Comparison of ENCODE assay signal across 8 cellular contexts in genomic region chr3:13451301-13451673, GRCh38. TPM values are rescaled to one million over a fixed set of nuclear protein-coding genes. Genes with fewer than 3 reads are reported as not detected.
A peak's percentile ranks its signal among the peaks of the same experiment; 100 is the strongest.
DNase-seq lines count a peak whose midpoint lies in the region; ATAC-seq and TF ChIP-seq lines count a peak whose summit lies in the region.

No MANE protein-coding gene starts in this region.

- TF ChIP-seq POLR2A in lower leg skin (IDR thresholded peaks at IDR 0.05) = no peak

- no peaks in the 10 kb centered on the region for H3K9me3 ChIP-seq in Caco-2

- TF ChIP-seq CTCF in Caco-2 (IDR thresholded peaks at IDR 0.05; ENCODE audit: insufficient read depth in 1 of 2, low read depth in 1 of 2, low read length in 1 of 2, severe bottlenecking in 1 of 2, unreplicated experiment in 1 of 2) (no peak), HFF-Myc (IDR thresholded peaks at IDR 0.05; ENCODE audit: low read depth, low read length, missing control alignments) (no peak), RWPE1 (conservative IDR thresholded peaks at IDR 0.05; ENCODE audit: low read depth) (no peak), MCF 10A (IDR thresholded peaks at IDR 0.05; ENCODE audit: unreplicated experiment) (no peak), lower leg skin (IDR thresholded peaks at IDR 0.05) (no peak)

- DNase-seq in Caco-2 (peak in 1 of 2 experiments; percentile 40), HFF-Myc (ENCODE audit: extremely low read depth, low read depth) (no peak), RWPE1 (ENCODE audit: low spot score) (no peak), MCF 10A (ENCODE audit: unreplicated experiment) (no peak), lower leg skin (ENCODE audit: low spot score in 2 of 2) (no peak), dermis blood vessel endothelial cell (no peak), NCI-H1930 (lab: John Stamatoyannopoulos, UW) (no peak)
- DNase-seq in stimulated activated naive CD8-positive, alpha-beta T cell treated with anti-CD3 and anti-CD28 coated beads, Interleukin-15, amount 100 ng/mL, for 72 hours = peak in 1 of 2 donors; percentile 8

- no peaks in the 10 kb centered on the region for H3K36me3 ChIP-seq in Caco-2 (ENCODE audit: control insufficient read depth, insufficient read depth, low read length)

- H3K4me1 Mint-ChIP-seq in Caco-2 (ENCODE audit: low read depth, unreplicated experiment) (no peaks in the 10 kb centered on the region), MCF 10A (ENCODE audit: insufficient read depth, unreplicated experiment) (peaks cover 7% of the 10 kb centered on the region)
- H3K4me1 Mint-ChIP-seq in stimulated activated naive CD8-positive, alpha-beta T cell treated with anti-CD3 and anti-CD28 coated beads, Interleukin-15, amount 100 ng/mL, for 72 hours = peaks cover 21% of the 10 kb centered on the region

- no peaks in the 10 kb centered on the region for H3K27me3 Mint-ChIP-seq in Caco-2 (ENCODE audit: insufficient read depth, unreplicated experiment)
- H3K27me3 Mint-ChIP-seq in MCF 10A (ENCODE audit: insufficient read depth, unreplicated experiment) = no peaks in the 10 kb centered on the region
- H3K27me3 Mint-ChIP-seq in stimulated activated naive CD8-positive, alpha-beta T cell treated with anti-CD3 and anti-CD28 coated beads, Interleukin-15, amount 100 ng/mL, for 72 hours = no peaks in the 10 kb centered on the region

- H3K27ac ChIP-seq in RWPE1 = peak overlapping the region; percentile 76

- H3K9me3 Mint-ChIP-seq in Caco-2 (ENCODE audit: unreplicated experiment) (no peaks in the 10 kb centered on the region), MCF 10A (ENCODE audit: unreplicated experiment) (no peaks in the 10 kb centered on the region)
- no peaks in the 10 kb centered on the region for H3K9me3 Mint-ChIP-seq in stimulated activated naive CD8-positive, alpha-beta T cell treated with anti-CD3 and anti-CD28 coated beads, Interleukin-15, amount 100 ng/mL, for 72 hours

- no peaks in the 10 kb centered on the region for H3K27me3 ChIP-seq in Caco-2 (replicated peaks; ENCODE audit: control insufficient read depth, insufficient read depth, low read length)

- H3K27ac Mint-ChIP-seq in Caco-2 (ENCODE audit: unreplicated experiment) = peak overlapping the region; percentile 92
- H3K27ac Mint-ChIP-seq in MCF 10A (ENCODE audit: low read depth, unreplicated experiment) = peak overlapping the region; percentile 94
- peak overlapping the region; percentile 91 to 96 for H3K27ac Mint-ChIP-seq in stimulated activated naive CD8-positive, alpha-beta T cell treated with anti-CD3 and anti-CD28 coated beads, Interleukin-15, amount 100 ng/mL, for 72 hours

- POLR2A ChIA-PET in Caco-2 (lab: Charles Lee) (interaction anchor here (1.0 kb wide), 1 partner anchor 28 kb away, joined by 3 read pairs; no protein-coding TSS in a partner anchor), RWPE1 (lab: Yijun Ruan, JAX; ENCODE audit: low non-redundant PET) (no interaction called here), MCF 10A (lab: Yijun Ruan, JAX) (interaction anchor here (0.6 to 3.0 kb wide), 10 partner anchors 22 to 610 kb away, joined by 3 to 34 read pairs (median 4); partner anchors contain the start of genes HDAC11 and RPL32)

- H3K4me3 Mint-ChIP-seq in Caco-2 (ENCODE audit: unreplicated experiment) (peak overlapping the region; percentile 78), MCF 10A (ENCODE audit: unreplicated experiment) (peak overlapping the region; percentile 92)
- H3K4me3 Mint-ChIP-seq in stimulated activated naive CD8-positive, alpha-beta T cell treated with anti-CD3 and anti-CD28 coated beads, Interleukin-15, amount 100 ng/mL, for 72 hours = peak overlapping the region; percentile 94 to 97

- H3K36me3 Mint-ChIP-seq in Caco-2 (ENCODE audit: insufficient read depth, unreplicated experiment) (no peaks in the 10 kb centered on the region), MCF 10A (ENCODE audit: insufficient read depth, unreplicated experiment) (no peaks in the 10 kb centered on the region)

- H3K4me3 ChIP-seq in Caco-2 (ENCODE audit: low read depth, low read length) = peak overlapping the region; percentile 68
- peak overlapping the region; percentile 50 for H3K4me3 ChIP-seq in HFF-Myc (replicated peaks; ENCODE audit: low read depth, low read length)
- H3K4me3 ChIP-seq in lower leg skin (ENCODE audit: low read depth, poor library complexity, severe bottlenecking) = peak overlapping the region; percentile 9

- CTCF ChIA-PET in Caco-2 (lab: Charles Lee) (interaction anchor here (0.6 to 2.2 kb wide), 12 partner anchors 10 to 445 kb away, joined by 3 to 23 read pairs (median 4); partner anchors contain the start of gene HDAC11), RWPE1 (lab: Yijun Ruan, JAX) (interaction anchor here (1.3 kb wide), 1 partner anchor 359 kb away, joined by 4 read pairs; no protein-coding TSS in a partner anchor), MCF 10A (lab: Yijun Ruan, JAX) (interaction anchor here (0.6 to 6.5 kb wide), 10 partner anchors 12 to 558 kb away, joined by 3 to 110 read pairs (median 3); no protein-coding TSS in a partner anchor)

- WGBS in lower leg skin, 2 donors = 2 to 3% methylated on average over 7 of the region's 7 CpGs

- intact Hi-C loops in Caco-2 (cut with micrococcal nuclease; ENCODE audit: unreplicated experiment) = loop anchor here (5.0 to 10.0 kb wide), 2 partner anchors 99 to 226 kb away; no protein-coding TSS in a partner anchor
- intact Hi-C loops in MCF 10A (cut with micrococcal nuclease) = loop anchor here (5.0 to 10.0 kb wide), 2 partner anchors 146 to 234 kb away; no protein-coding TSS in a partner anchor
- intact Hi-C loops in lower leg skin (cut with DNase I; ENCODE audit: low total_unique reads) = loop anchor here (10.0 kb wide), 1 partner anchor 356 kb away; no protein-coding TSS in a partner anchor

- BruUV-seq in Caco-2 (replicated peaks; lab: Mats Ljungman, UMichigan) (TSS peak; percentile 88), MCF 10A (replicated peaks; lab: Mats Ljungman, UMichigan) (TSS peak; percentile 82)

- H3K4me1 ChIP-seq in Caco-2 = no peaks in the 10 kb centered on the region

- ATAC-seq in stimulated activated naive CD8-positive, alpha-beta T cell treated with anti-CD3 and anti-CD28 coated beads, Interleukin-15, amount 100 ng/mL, for 72 hours = peak; percentile 49

RNA-seq across cellular contexts. Expression of gene HDAC11, which starts 28.8 kb away (rescaled TPM):
- total RNA-seq in Caco-2 (2022) (10.5 and 10.9 TPM in 2 replicates), MCF 10A (2022) (8.7 and 9.3 TPM in 2 replicates), lower leg skin (10 to 100 TPM; 20.6 to 28.3 (median 22.8) TPM), dermis blood vessel endothelial cell (8.8 and 10.5 TPM in 2 replicates)

RNA-seq across cellular contexts. Expression of gene NUP210, which starts 31.2 kb away (rescaled TPM):
- total RNA-seq in Caco-2 (2022) (58.5 and 63.7 TPM in 2 replicates), MCF 10A (2022) (6.9 and 8.4 TPM in 2 replicates), lower leg skin (1 to 10 TPM; 3.6 to 8.2 (median 4.0) TPM), dermis blood vessel endothelial cell (2.6 and 9.0 TPM in 2 replicates)

Comparison
In these comparisons a context has a peak if more than half of its experiments do, and no peak if none do; other contexts are left out.
1. H3K4me3 ChIP-seq: peak in every context shown above with its lines; median percentile 68 in Caco-2; 50 in HFF-Myc; 9 in lower leg skin.